9 cellular contexts compared by ENCODE assay signal in the genomic region with DNA sequence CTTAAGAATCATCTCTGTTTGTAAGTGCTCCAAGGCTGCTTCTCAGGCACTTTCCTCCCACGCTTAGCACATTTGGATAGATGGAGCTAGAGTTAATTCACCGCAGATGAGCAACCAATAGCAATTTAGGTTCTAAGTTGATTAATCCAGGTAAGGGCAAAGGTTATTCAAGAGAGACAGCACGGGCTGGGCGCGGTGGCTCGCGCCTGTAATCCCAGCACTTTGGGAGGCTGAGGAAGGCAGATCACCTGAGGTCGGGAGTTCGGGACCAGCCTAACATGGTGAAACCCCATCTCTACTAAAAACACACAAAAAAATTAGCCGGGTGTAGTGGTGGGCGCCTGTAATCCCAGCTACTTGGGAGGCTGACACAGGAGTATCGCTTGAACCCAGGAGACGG. TPM values are rescaled to one million over a fixed set of nuclear protein-coding genes. Genes with fewer than 3 reads are reported as not detected.
"Had no signal": no experiment of that assay in that cellular context is flagged by ENCODE, and none has a peak within 500 bp of the region (broad histone marks: within the 10 kb centered on the region; RNA-seq: fewer than 3 reads in every experiment).

No MANE protein-coding gene starts in this region.

RNA-seq across cellular contexts. Expression of a gene that starts 54.5 kb away (rescaled TPM):
- total RNA-seq: naive thymus-derived CD4-positive, alpha-beta T cell; naive thymus-derived CD8-positive, alpha-beta T cell; natural killer cell; natural killer cell treated with Interleukin-12 subunit alpha and Interleukin-12 subunit beta and Interleukin-15 and Interleukin-18, amount 100 ng/mL, for 72 hours; osteoblast; osteocyte; pulmonary artery endothelial cell; right lobe of liver; spleen had no signal
